8 cellular contexts compared by ENCODE assay signal in the genomic region with DNA sequence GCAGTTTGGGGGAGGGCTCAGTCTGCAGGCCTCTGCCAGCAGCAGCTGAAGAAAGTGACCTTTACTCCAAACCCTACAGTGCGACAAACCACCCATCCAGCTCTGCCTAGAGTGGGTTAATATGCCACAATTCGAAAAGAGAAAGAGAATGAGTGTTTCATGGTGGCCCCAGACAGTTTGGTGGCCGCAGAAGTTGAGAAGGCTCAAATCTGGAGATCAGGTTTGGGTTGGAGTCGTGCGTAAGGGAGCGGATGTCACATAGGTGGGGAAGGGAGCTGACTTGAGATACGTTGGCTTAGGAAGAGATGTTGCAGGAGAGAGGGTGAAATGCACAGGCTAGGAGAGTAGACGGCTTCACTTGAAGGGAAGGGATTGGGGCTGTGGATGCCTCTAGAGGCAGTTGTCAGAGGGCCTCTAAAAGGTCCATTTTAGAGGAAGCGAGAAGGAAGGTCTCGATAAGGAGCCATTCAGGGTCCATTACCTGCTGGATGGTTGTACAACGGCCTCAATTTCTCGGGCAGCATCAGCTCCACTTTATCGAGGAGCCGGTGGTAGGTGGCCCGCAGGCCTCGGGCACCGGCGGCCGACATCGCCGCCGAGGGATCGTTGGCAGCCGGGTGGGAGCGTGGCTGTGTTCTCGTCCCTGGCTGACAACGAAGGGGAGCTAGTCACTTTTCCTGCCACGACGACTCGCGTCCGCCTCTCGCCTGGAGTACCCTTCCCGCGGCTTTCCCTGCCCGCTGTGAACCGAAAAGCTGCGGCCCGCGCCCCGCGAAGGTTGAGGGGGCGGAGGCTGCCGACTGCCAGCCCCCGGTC. TPM values are rescaled to one million over a fixed set of nuclear protein-coding genes. Genes with fewer than 3 reads are reported as not detected.
DNase-seq lines count a peak whose midpoint lies in the region; ATAC-seq lines count a peak whose summit lies in the region.

No MANE protein-coding gene starts in this region.

- DNase-seq in EH (ENCODE audit: low read depth) (peak; percentile 53), HT-29 (ENCODE audit: low spot score) (peak; percentile 75), RPMI8226 (peak; percentile 68), left ventricle myocardium superior (no peak), NK-92 (lab: John Stamatoyannopoulos, UW; ENCODE audit: unreplicated experiment) (no peak)
- DNase-seq in activated naive CD8-positive, alpha-beta T cell treated with anti-CD3 and anti-CD28 coated beads for 36 hours: peak; percentile 51

- peak overlapping the region; percentile 96 for H3K4me3 Mint-ChIP-seq in activated naive CD8-positive, alpha-beta T cell treated with anti-CD3 and anti-CD28 coated beads for 36 hours

- peaks cover 18% of the 10 kb centered on the region for H3K4me1 ChIP-seq in rectal smooth muscle tissue (ENCODE audit: control insufficient read depth, insufficient read depth, low read length)

- peak overlapping the region; percentile 100 for H3K27ac Mint-ChIP-seq in activated naive CD8-positive, alpha-beta T cell treated with anti-CD3 and anti-CD28 coated beads for 36 hours

- H3K9me3 Mint-ChIP-seq in activated naive CD8-positive, alpha-beta T cell treated with anti-CD3 and anti-CD28 coated beads for 36 hours: no peaks in the 10 kb centered on the region

- H3K27me3 ChIP-seq in rectal smooth muscle tissue (ENCODE audit: control insufficient read depth, insufficient read depth, low read length): no peaks in the 10 kb centered on the region

- peak overlapping the region; percentile 91 for H3K4me3 ChIP-seq in rectal smooth muscle tissue (ENCODE audit: low read length)

- peak overlapping the region; percentile 92 for H3K27ac ChIP-seq in rectal smooth muscle tissue (ENCODE audit: low read depth, low read length)

- peaks cover 22% of the 10 kb centered on the region for H3K4me1 Mint-ChIP-seq in activated naive CD8-positive, alpha-beta T cell treated with anti-CD3 and anti-CD28 coated beads for 36 hours

- no peaks in the 10 kb centered on the region for H3K27me3 Mint-ChIP-seq in activated naive CD8-positive, alpha-beta T cell treated with anti-CD3 and anti-CD28 coated beads for 36 hours

- intact Hi-C loops in left ventricle myocardium superior (cut with micrococcal nuclease): no loop called here

- peaks cover 6% of the 10 kb centered on the region for H3K36me3 Mint-ChIP-seq in activated naive CD8-positive, alpha-beta T cell treated with anti-CD3 and anti-CD28 coated beads for 36 hours

- ATAC-seq in GM21447 (IDR thresholded peaks at IDR 0.05; ENCODE audit: unreplicated experiment) (peak; percentile 13), left ventricle myocardium superior (peak; percentile 7)

- H3K9ac ChIP-seq in rectal smooth muscle tissue (ENCODE audit: low read length): peak overlapping the region; percentile 75

- H3K36me3 ChIP-seq in rectal smooth muscle tissue (ENCODE audit: control insufficient read depth, insufficient read depth, low read length): no peaks in the 10 kb centered on the region

RNA-seq across cellular contexts. Expression of a gene that starts 1.0 kb away (rescaled TPM):
- 20.4 and 23.2 TPM in 2 replicates for total RNA-seq in HT-29 (2014; rRNA removed; shearing (Covaris generic))
- 10 to 100 TPM; 23.3 to 24.3 TPM for total RNA-seq in activated naive CD8-positive, alpha-beta T cell treated with anti-CD3 and anti-CD28 coated beads for 36 hours
- 234 TPM for total RNA-seq in left ventricle myocardium superior

RNA-seq across cellular contexts. Expression of a gene that starts 1.4 kb away (rescaled TPM):
- total RNA-seq in HT-29 (2014; rRNA removed; shearing (Covaris generic)): 52.3 and 57.7 TPM in 2 replicates
- total RNA-seq in activated naive CD8-positive, alpha-beta T cell treated with anti-CD3 and anti-CD28 coated beads for 36 hours: 10 to 100 TPM; 61.1 to 61.6 TPM
- 237 TPM for total RNA-seq in left ventricle myocardium superior

RNA-seq across cellular contexts. Expression of a gene that starts 21.5 kb away (rescaled TPM):
- not detected in 2 replicates for total RNA-seq in HT-29 (2014; rRNA removed; shearing (Covaris generic))
- not detected for total RNA-seq in activated naive CD8-positive, alpha-beta T cell treated with anti-CD3 and anti-CD28 coated beads for 36 hours
- total RNA-seq in left ventricle myocardium superior: 0.47 TPM

Comparison
In these comparisons a context has a peak if more than half of its experiments do, and no peak if none do; other contexts are left out.
1. DNase-seq: peak in EH (single experiment), HT-29 (single experiment), RPMI8226 (single experiment) and activated naive CD8-positive, alpha-beta T cell treated with anti-CD3 and anti-CD28 coated beads for 36 hours (single experiment); none in left ventricle myocardium superior (single experiment) and NK-92 (single experiment).